ENCODE assay signal across 9 cellular contexts in genomic region chr4:140004580-140005314, GRCh38.
DNase-seq lines count a peak whose midpoint lies in the region; ATAC-seq and TF ChIP-seq lines count a peak whose summit lies in the region.
"Had no signal": no experiment of that assay in that cellular context is flagged by ENCODE, and none has a peak within 500 bp of the region (broad histone marks: within the 10 kb centered on the region; RNA-seq: fewer than 3 reads in every experiment).

No MANE protein-coding gene starts in this region.

- H3K4me3 ChIP-seq in hepatocyte (peak overlapping the region; percentile 24), sigmoid colon (peak overlapping the region; percentile 9 to 46 (median 40)), MM.1S (ENCODE audit: low read length) (no peak overlapping the region)

- no peaks in the 10 kb centered on the region for H3F3A ChIP-seq in MM.1S (ENCODE audit: insufficient read depth, low read length)

- H3K27me3 ChIP-seq in hepatocyte (no peaks in the 10 kb centered on the region), sigmoid colon (no peaks in the 10 kb centered on the region), MM.1S (replicated peaks; ENCODE audit: insufficient read depth, low read length) (no peaks in the 10 kb centered on the region)

- intact Hi-C loops in sigmoid colon (cut with DNase I), result loop anchor here (10.0 kb wide), 1 partner anchor 270 kb away; no protein-coding TSS in a partner anchor

- H3K36me3 ChIP-seq in hepatocyte (replicated peaks; ENCODE audit: insufficient read depth, low read depth), result no peaks in the 10 kb centered on the region
- no peaks in the 10 kb centered on the region for H3K36me3 ChIP-seq in sigmoid colon
- no peaks in the 10 kb centered on the region for H3K36me3 ChIP-seq in MM.1S (replicated peaks; ENCODE audit: insufficient read depth, low read length)

- H3K9me3 Mint-ChIP-seq in stimulated activated naive CD8-positive, alpha-beta T cell treated with anti-CD3 and anti-CD28 coated beads, Interleukin-15, amount 100 ng/mL, for 72 hours, result no peaks in the 10 kb centered on the region

- ATAC-seq in stimulated activated naive CD8-positive, alpha-beta T cell treated with anti-CD3 and anti-CD28 coated beads, Interleukin-15, amount 100 ng/mL, for 72 hours, result no peak
- ATAC-seq in HG03520 (IDR thresholded peaks at IDR 0.05; ENCODE audit: unreplicated experiment), result no peak

- no peak for TF ChIP-seq EP300 in sigmoid colon (IDR thresholded peaks at IDR 0.05)

- H4K20me1 ChIP-seq in hepatocyte (ENCODE audit: insufficient read depth, poor library complexity, severe bottlenecking) (no peaks in the 10 kb centered on the region), MM.1S (ENCODE audit: insufficient read depth, low read length) (no peaks in the 10 kb centered on the region)

- DNase-seq in HT1080 (ENCODE audit: low read depth) (peak; percentile 38), amniotic epithelial cell (ENCODE audit: low read depth) (peak; percentile 45), hepatocyte (ENCODE audit: low spot score) (peak; percentile 48), sigmoid colon (peak; percentile 79), MM.1S (no peak), SIG-M5 (lab: John Stamatoyannopoulos, UW) (no peak)
- DNase-seq in stimulated activated naive CD8-positive, alpha-beta T cell treated with anti-CD3 and anti-CD28 coated beads, Interleukin-15, amount 100 ng/mL, for 72 hours, result no peak

- no peaks in the 10 kb centered on the region for H3K9me2 ChIP-seq in hepatocyte (replicated peaks; ENCODE audit: insufficient read depth)
- H3K9me2 ChIP-seq in MM.1S (replicated peaks; ENCODE audit: insufficient read depth, low read length), result no peaks in the 10 kb centered on the region

- WGBS in hepatocyte (ENCODE audit: low lambda C conversion rate, missing lambda C conversion rate), result 6% methylated on average over 15 of the region's 15 CpGs
- WGBS in sigmoid colon, 2 donors, result 70 to 82% methylated on average over 15 of the region's 15 CpGs

- H3K79me2 ChIP-seq in hepatocyte, result peaks cover 20% of the 10 kb centered on the region
- no peaks in the 10 kb centered on the region for H3K79me2 ChIP-seq in MM.1S (ENCODE audit: low read length)

- H3K4me3 Mint-ChIP-seq in stimulated activated naive CD8-positive, alpha-beta T cell treated with anti-CD3 and anti-CD28 coated beads, Interleukin-15, amount 100 ng/mL, for 72 hours, result no peak overlapping the region

- H3K9me3 ChIP-seq in hepatocyte (ENCODE audit: low read depth) (no peaks in the 10 kb centered on the region), sigmoid colon (no peaks in the 10 kb centered on the region), MM.1S (replicated peaks; ENCODE audit: insufficient read depth, low read length) (no peaks in the 10 kb centered on the region)

- H2AFZ ChIP-seq in hepatocyte (peak overlapping the region; percentile 83), MM.1S (ENCODE audit: low read length) (no peak overlapping the region)

- TF ChIP-seq POLR2A in sigmoid colon (IDR thresholded peaks at IDR 0.05), result no peak

- H3K27ac ChIP-seq in hepatocyte (peak overlapping the region; percentile 49), sigmoid colon (peak overlapping the region; percentile 7 to 59 (median 54)), MM.1S (ENCODE audit: low read length) (no peak overlapping the region)
- H3K27ac ChIP-seq: epithelial cell of prostate had no signal

- TF ChIP-seq CTCF in hepatocyte (IDR thresholded peaks at IDR 0.05; ENCODE audit: poor library complexity), result no peak
- TF ChIP-seq CTCF in sigmoid colon (IDR thresholded peaks at IDR 0.05), result no peak
- TF ChIP-seq CTCF in MM.1S (IDR thresholded peaks at IDR 0.05; ENCODE audit: low read length), result no peak

- peaks cover 7% of the 10 kb centered on the region for H3K27me3 Mint-ChIP-seq in stimulated activated naive CD8-positive, alpha-beta T cell treated with anti-CD3 and anti-CD28 coated beads, Interleukin-15, amount 100 ng/mL, for 72 hours

- H3K4me1 Mint-ChIP-seq in stimulated activated naive CD8-positive, alpha-beta T cell treated with anti-CD3 and anti-CD28 coated beads, Interleukin-15, amount 100 ng/mL, for 72 hours, result no peaks in the 10 kb centered on the region

- peaks cover 14% of the 10 kb centered on the region for H3K4me1 ChIP-seq in hepatocyte (ENCODE audit: insufficient read depth)
- H3K4me1 ChIP-seq in sigmoid colon, result peaks cover 0 to 26% (median 20%) of the 10 kb centered on the region in 4 donors
- H3K4me1 ChIP-seq in MM.1S (ENCODE audit: low read length), result no peaks in the 10 kb centered on the region

- H3K27ac Mint-ChIP-seq in stimulated activated naive CD8-positive, alpha-beta T cell treated with anti-CD3 and anti-CD28 coated beads, Interleukin-15, amount 100 ng/mL, for 72 hours, result no peak overlapping the region

- peak overlapping the region; percentile 82 for H3K4me2 ChIP-seq in hepatocyte
- no peak overlapping the region for H3K4me2 ChIP-seq in MM.1S (ENCODE audit: low read depth, low read length)

- H3K9ac ChIP-seq in MM.1S (ENCODE audit: low read length), result no peak overlapping the region

Comparison
In these comparisons a context has a peak if more than half of its experiments do, and no peak if none do; other contexts are left out.
1. DNase-seq: peak in HT1080 (single experiment), amniotic epithelial cell (single experiment), hepatocyte (single experiment) and sigmoid colon (single experiment); none in MM.1S (single experiment), stimulated activated naive CD8-positive, alpha-beta T cell treated with anti-CD3 and anti-CD28 coated beads, Interleukin-15, amount 100 ng/mL, for 72 hours (0 of 2) and SIG-M5 (single experiment).